Comparison of ENCODE assay signal across 20 cellular contexts in the genomic region with DNA sequence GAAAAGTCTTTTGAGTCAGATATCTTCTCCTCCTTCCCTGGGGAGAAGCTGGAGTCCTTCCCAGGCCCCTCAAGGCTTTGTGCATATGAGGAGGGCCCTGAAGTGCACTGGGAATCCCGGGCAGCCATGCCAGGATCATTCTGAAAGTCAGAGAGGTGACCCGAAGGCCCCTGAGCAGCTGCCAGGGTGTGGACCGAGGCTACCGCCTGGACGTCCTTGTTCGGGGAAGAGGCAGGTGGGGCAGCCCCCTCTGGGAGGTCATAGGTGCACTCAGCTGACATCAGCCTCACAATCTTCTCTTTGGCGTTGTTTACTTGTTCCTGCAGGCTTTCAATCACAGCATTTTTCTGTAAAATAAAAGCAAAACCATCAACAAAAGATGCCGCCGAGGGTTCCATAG.
"Had no signal": no experiment of that assay in that cellular context is flagged by ENCODE, and none has a peak within 500 bp of the region (broad histone marks: within the 10 kb centered on the region; RNA-seq: fewer than 3 reads in every experiment).

No MANE protein-coding gene starts in this region.

- ATAC-seq: K562, Right ventricle myocardium inferior, SK-N-SH treated with all-trans-retinoic acid at 6 μM for 48 hours had no signal

- H3K4me1 ChIP-seq: SJCRH30 had no signal

- H3K4me2 ChIP-seq: KMS-11 had no signal

- H3K27ac ChIP-seq: HL-60, KMS-11, SJCRH30 had no signal

- H3K36me3 ChIP-seq: SJCRH30 had no signal

- H3K9ac ChIP-seq: KMS-11 had no signal

- DNase-seq: Kasumi-1, MM.1S, NCI-H1092 treated with DMSO at 0.1 percent for 48 hours, NCI-H1436, NCI-H1694 treated with DMSO at 0.1 percent for 48 hours, NCI-H1930, NCI-H2081, NCI-H2107, NCI-H2227 treated with DMSO at 0.1 percent for 48 hours, NCI-H524, NCI-H526 treated with DMSO at 0.1 percent for 48 hours, NCI-H748 treated with DMSO at 0.1 percent for 48 hours, RPMI8226, SHP77 treated with DMSO at 0.1 percent for 48 hours, SJCRH30 had no signal

- H3K4me3 ChIP-seq: K562, SJCRH30 had no signal

- H3K9me3 ChIP-seq: SJCRH30 had no signal

- H3K27me3 ChIP-seq: SJCRH30 had no signal
